ENCODE assay signal across 9 cellular contexts in the genomic region with DNA sequence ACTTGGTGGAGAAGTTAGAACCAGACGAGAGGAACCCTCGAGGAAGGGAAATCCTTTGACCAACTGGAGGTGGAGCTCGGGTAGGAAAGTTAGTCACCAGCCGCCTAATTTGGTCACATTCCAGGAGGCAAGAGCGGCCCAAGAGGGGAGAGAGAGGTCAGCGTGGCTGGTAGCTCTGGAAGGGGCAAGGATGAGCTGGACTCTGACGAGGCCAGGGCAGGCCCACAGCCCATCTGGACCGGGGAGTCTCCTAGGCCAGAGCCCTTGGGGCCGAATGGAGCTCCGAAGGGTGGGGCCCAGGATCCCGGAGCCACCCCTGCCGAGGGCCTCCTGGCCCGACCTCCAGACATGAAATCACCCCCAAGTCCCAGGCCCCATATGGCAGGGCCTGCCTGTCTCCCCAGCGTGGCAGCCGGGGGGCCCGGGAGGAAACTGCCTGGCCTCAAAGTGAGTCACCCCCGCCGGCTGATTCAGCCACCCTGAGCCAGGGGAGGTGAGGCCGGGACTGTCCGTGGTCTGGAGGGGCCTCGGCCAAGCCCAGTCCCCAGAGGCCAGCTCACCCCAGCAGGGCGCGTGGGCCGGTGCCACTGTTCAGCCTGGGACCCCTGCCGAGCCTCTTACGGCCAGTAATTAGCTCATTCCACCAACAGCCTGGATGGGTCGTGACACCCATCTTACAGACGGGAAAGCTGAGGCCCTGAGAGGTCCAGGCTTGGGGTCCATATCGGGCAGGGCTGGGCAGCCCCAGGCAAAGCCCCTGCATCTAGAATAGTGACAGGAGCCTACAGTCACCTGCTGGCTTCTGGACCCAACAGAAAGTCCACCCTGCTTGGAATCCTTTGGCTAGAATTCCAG. TPM values are rescaled to one million over a fixed set of nuclear protein-coding genes. Genes with fewer than 3 reads are reported as not detected.
DNase-seq lines count a peak whose midpoint lies in the region; ATAC-seq, FAIRE-seq and TF ChIP-seq lines count a peak whose summit lies in the region.
"Had no signal": no experiment of that assay in that cellular context is flagged by ENCODE, and none has a peak within 500 bp of the region (broad histone marks: within the 10 kb centered on the region; RNA-seq: fewer than 3 reads in every experiment).

No MANE protein-coding gene starts in this region.

- intact Hi-C loops in HCT116 (cut with micrococcal nuclease) = no loop called here
- intact Hi-C loops in K562 (cut with micrococcal nuclease) = no loop called here
- intact Hi-C loops in HepG2 (cut with micrococcal nuclease; ENCODE audit: unreplicated experiment) = no loop called here

- peaks cover 12% of the 10 kb centered on the region for H3K9me3 ChIP-seq in AG04450 (ENCODE audit: control insufficient read depth, insufficient read depth, low read length)
- H3K9me3 ChIP-seq in HCT116 (ENCODE audit: control insufficient read depth in 1 of 2, insufficient read depth in 1 of 2, low read depth in 1 of 2, low read length in 2 of 2) = no peaks in the 10 kb centered on the region
- H3K9me3 ChIP-seq in K562 (replicated peaks; ENCODE audit: control insufficient read depth, insufficient read depth, low read depth, low read length) = no peaks in the 10 kb centered on the region
- H3K9me3 ChIP-seq in HepG2 (ENCODE audit: low read length) = no peaks in the 10 kb centered on the region

- BruUV-seq in HCT116 (replicated peaks; lab: Mats Ljungman, UMichigan) = no TSS peak
- no TSS peak for BruUV-seq in K562 (replicated peaks; lab: Mats Ljungman, UMichigan)
- BruUV-seq in HepG2 (replicated peaks; lab: Mats Ljungman, UMichigan) = no TSS peak

- H3K36me3 ChIP-seq in HCT116 (ENCODE audit: control insufficient read depth in 1 of 2, insufficient read depth in 2 of 2, low read length in 2 of 2) (no peaks in the 10 kb centered on the region), K562 (ENCODE audit: control insufficient read depth, insufficient read depth, low read length) (no peaks in the 10 kb centered on the region), HepG2 (replicated peaks in 1 of 2; ENCODE audit: control insufficient read depth in 1 of 2, insufficient read depth in 2 of 2, low read length in 2 of 2) (no peaks in the 10 kb centered on the region)

- no peak overlapping the region for H3K4me3 ChIP-seq in AG04450 (ENCODE audit: low read depth, low read length)
- H3K4me3 ChIP-seq in HCT116 (replicated peaks in 1 of 2; ENCODE audit: low read depth in 1 of 2, low read length in 2 of 2) = peak overlapping the region in 1 of 2 experiments; percentile 21; a peak in 2 of 4 replicates
- no peak overlapping the region for H3K4me3 ChIP-seq in K562
- H3K4me3 ChIP-seq in HepG2 (replicated peaks in 1 of 3; ENCODE audit: insufficient read depth in 1 of 3, low read depth in 2 of 3, low read length in 3 of 3) = peak overlapping the region in 1 of 3 experiments; percentile 9; a peak in 1 of 6 replicates

- WGBS in K562 (ENCODE audit: insufficient coverage, low coverage, missing lambda C conversion rate) = 37% methylated on average over 23 of the region's 29 CpGs
- WGBS in HepG2 (ENCODE audit: low lambda C conversion rate) = 2% methylated on average over 6 of the region's 29 CpGs

- FAIRE-seq in K562 (lab: Jason Lieb, UNC) (no peak), HepG2 (lab: Jason Lieb, UNC) (no peak)

- ATAC-seq in HCT116 = no peak
- ATAC-seq in K562 = peak; percentile 41
- ATAC-seq in HepG2 = peak; percentile 7; the same call in 2 of the 3 replicates
- no peak for ATAC-seq in GM19455 (IDR thresholded peaks at IDR 0.05; ENCODE audit: unreplicated experiment)

- H3K27ac ChIP-seq in AG04450 (ENCODE audit: low read depth, low read length) (peak overlapping the region; percentile 80), HCT116 (ENCODE audit: low read depth, low read length) (peak overlapping the region; percentile 30), K562 (ENCODE audit: extremely low read depth, low read depth, low read length) (no peak overlapping the region), HepG2 (ENCODE audit: extremely low read length, insufficient read depth, low read length) (no peak overlapping the region)

- TF ChIP-seq POLR2A in HCT116 (IDR thresholded peaks at IDR 0.05; ENCODE audit: borderline replicate concordance, extremely low read depth, insufficient read depth, insufficient read length) (no peak), K562 (conservative IDR thresholded peaks at IDR 0.05) (no peak), HepG2 (IDR thresholded peaks at IDR 0.05; ENCODE audit: insufficient read depth in 1 of 2, low read depth in 2 of 2, low read length in 2 of 2) (no peak)

- peak overlapping the region; percentile 45 for H3K9ac ChIP-seq in HCT116 (ENCODE audit: low read length)
- peak overlapping the region; percentile 10 to 52; a peak in 3 of 4 replicates for H3K9ac ChIP-seq in K562 (ENCODE audit: insufficient read depth in 1 of 2, low read depth in 2 of 2, low read length in 2 of 2)
- peak overlapping the region; percentile 47 for H3K9ac ChIP-seq in HepG2 (ENCODE audit: insufficient read depth, low read depth, low read length)

- H3K27me3 ChIP-seq in AG04450 (ENCODE audit: control insufficient read depth, insufficient read depth, low read length) = no peaks in the 10 kb centered on the region
- no peaks in the 10 kb centered on the region for H3K27me3 ChIP-seq in HCT116 (ENCODE audit: insufficient read depth, low read length)
- H3K27me3 ChIP-seq in K562 (ENCODE audit: control insufficient read depth in 2 of 2, insufficient read depth in 2 of 2, low read length in 2 of 2) = no peaks in the 10 kb centered on the region
- no peaks in the 10 kb centered on the region; a peak in 1 of 5 replicates for H3K27me3 ChIP-seq in HepG2 (ENCODE audit: control insufficient read depth in 1 of 2, insufficient read depth in 2 of 2, low read length in 2 of 2)

- no peak for TF ChIP-seq EP300 in K562 (IDR thresholded peaks at IDR 0.05; ENCODE audit: low read length)
- no peak for TF ChIP-seq EP300 in HepG2 (IDR thresholded peaks at IDR 0.05; ENCODE audit: low read depth in 2 of 2, low read length in 2 of 2)
- TF ChIP-seq EP300 in HepG2 (CRISPR knock-in tag; IDR thresholded peaks at IDR 0.05; ENCODE audit: borderline replicate concordance) = no peak

- TF ChIP-seq RAD21 in HCT116 (IDR thresholded peaks at IDR 0.05; ENCODE audit: low read depth) (no peak), K562 (CRISPR knock-in tag; conservative IDR thresholded peaks at IDR 0.05 in 1 of 2, IDR thresholded peaks at IDR 0.05 in 1 of 2) (no peak), HepG2 (CRISPR knock-in tag; IDR thresholded peaks at IDR 0.05) (no peak)

- no peak overlapping the region for H2AFZ ChIP-seq in HCT116 (ENCODE audit: low read depth, low read length, poor library complexity, severe bottlenecking)
- H2AFZ ChIP-seq in K562 (ENCODE audit: low read depth, low read length) = peak overlapping the region; percentile 43
- no peak overlapping the region for H2AFZ ChIP-seq in HepG2 (ENCODE audit: low read length)

- TF ChIP-seq CTCF in AG04450 (IDR thresholded peaks at IDR 0.05; ENCODE audit: low read depth, low read length) = no peak
- TF ChIP-seq CTCF in HCT116 (IDR thresholded peaks at IDR 0.05 in 2 of 3, conservative IDR thresholded peaks at IDR 0.05 in 1 of 3; ENCODE audit: borderline replicate concordance in 1 of 3, insufficient read depth in 1 of 3, low read depth in 2 of 3, low read length in 2 of 3) = no peak
- no peak for TF ChIP-seq CTCF in K562 (IDR thresholded peaks at IDR 0.05 in 2 of 3, conservative IDR thresholded peaks at IDR 0.05 in 1 of 3; ENCODE audit: insufficient read depth in 2 of 3, low read depth in 1 of 3, low read length in 3 of 3)
- no peak for TF ChIP-seq CTCF in HepG2 (CRISPR knock-in tag; IDR thresholded peaks at IDR 0.05)

- peak overlapping the region; percentile 77 for H3K4me2 ChIP-seq in HCT116 (ENCODE audit: low read length)
- no peak overlapping the region for H3K4me2 ChIP-seq in K562 (ENCODE audit: insufficient read depth, low read length)
- peak overlapping the region; percentile 55 for H3K4me2 ChIP-seq in HepG2 (ENCODE audit: low read depth, low read length)

- RAD21 ChIA-PET in HCT116 (lab: Charles Lee; ENCODE audit: low non-redundant PET in 1 of 2, low total read pairs in 2 of 2, uncharacterized antibody in 2 of 2, unreplicated experiment in 2 of 2) = no interaction called here

- CTCF ChIA-PET in AG04450 (lab: Charles Lee) = interaction anchor here (1.5 kb wide), 1 partner anchor 210 kb away, joined by 4 read pairs; no protein-coding TSS in a partner anchor
- CTCF ChIA-PET in HCT116 (lab: Charles Lee) = no interaction called here
- CTCF ChIA-PET in K562 (lab: Yijun Ruan, JAX; ENCODE audit: low intra/inter-chr PET ratio) = no interaction called here
- CTCF ChIA-PET in HepG2 (lab: Yijun Ruan, JAX; ENCODE audit: low intra/inter-chr PET ratio, low total read pairs) = no interaction called here

- POLR2A ChIA-PET in AG04450 (lab: Yijun Ruan, JAX) (interaction anchor here (0.6 to 1.2 kb wide), 3 partner anchors 71 to 125 kb away, joined by 3 to 5 read pairs (median 5); no protein-coding TSS in a partner anchor), HCT116 (lab: Charles Lee) (no interaction called here), K562 (lab: Yijun Ruan, JAX) (interaction anchor here (0.6 to 0.8 kb wide), 2 partner anchors 10 to 45 kb away, joined by 3 to 4 read pairs; no protein-coding TSS in a partner anchor), HepG2 (lab: Yijun Ruan, JAX) (interaction anchor here (1.3 to 1.9 kb wide), 2 partner anchors 10 to 170 kb away, joined by 9 to 12 read pairs; no protein-coding TSS in a partner anchor)

- H3K79me2 ChIP-seq in HCT116 (ENCODE audit: insufficient read depth, low read length) (no peaks in the 10 kb centered on the region), K562 (ENCODE audit: control insufficient read depth, insufficient read depth, low read length) (no peaks in the 10 kb centered on the region), HepG2 (ENCODE audit: insufficient read depth, low read length) (no peaks in the 10 kb centered on the region)

- H3K9me1 ChIP-seq in K562 (ENCODE audit: control insufficient read depth, insufficient read depth, low read length) = no peaks in the 10 kb centered on the region

- H3K4me1 ChIP-seq in HCT116 (ENCODE audit: control insufficient read depth in 1 of 2, insufficient read depth in 2 of 2, low read length in 2 of 2) = peaks cover 30 to 52% of the 10 kb centered on the region in 2 experiments
- peaks cover 5 to 49% of the 10 kb centered on the region in 2 experiments; a peak in 4 of 5 replicates for H3K4me1 ChIP-seq in K562 (replicated peaks in 1 of 2; ENCODE audit: control insufficient read depth in 2 of 2, insufficient read depth in 2 of 2, low read length in 2 of 2)
- H3K4me1 ChIP-seq in HepG2 (ENCODE audit: insufficient read depth, low read length) = peaks cover 49% of the 10 kb centered on the region

- H4K20me1 ChIP-seq in HCT116 (ENCODE audit: insufficient read depth) = no peaks in the 10 kb centered on the region
- no peaks in the 10 kb centered on the region for H4K20me1 ChIP-seq in K562 (replicated peaks; ENCODE audit: control insufficient read depth, insufficient read depth, low read length)
- no peaks in the 10 kb centered on the region for H4K20me1 ChIP-seq in HepG2 (ENCODE audit: insufficient read depth, low read length)

- DNase-seq in AG04450 (ENCODE audit: low read depth, low spot score) (peak; percentile 30), HCT116 (ENCODE audit: low read depth, low spot score) (no peak), K562 (ENCODE audit: extremely low read depth in 1 of 4, low spot score in 3 of 4) (peak in 2 of 4 experiments; percentile 40 to 42), HepG2 (ENCODE audit: low spot score) (peak; percentile 37), NCI-H1048 (lab: John Stamatoyannopoulos, UW) (no peak), HuH-7 (ENCODE audit: low spot score) (no peak), amygdala (lab: John Stamatoyannopoulos, UW) (no peak)
- DNase-seq: effector CD4-positive, alpha-beta T cell had no signal

- H3K9me2 ChIP-seq in HCT116 (ENCODE audit: insufficient read depth) = no peaks in the 10 kb centered on the region

- in situ Hi-C loops in K562 (cut with MboI) (no loop called here), HepG2 (cut with HindIII; ENCODE audit: extremely low pct_ligation_motif_present, low pct_unique_long_range_greater_than_20kb) (no loop called here)

RNA-seq across cellular contexts. Expression of a gene that starts 23.5 kb away (rescaled TPM):
- 2.0 and 2.2 TPM in 2 replicates for polyA plus RNA-seq in AG04450 (2011; rRNA removed)
- polyA minus RNA-seq in AG04450 (2011; rRNA and poly(A)+ RNA removed) = 5.3 and 6.3 TPM in 2 replicates
- 44.7 TPM for total RNA-seq in HCT116 (2021; ENCODE audit: unreplicated experiment)
- polyA plus RNA-seq in HCT116 (2012) = 48.1 and 74.9 TPM in 2 replicates
- total RNA-seq in K562 (2011; cell fraction: chromatin; rRNA removed; ENCODE audit: low replicate concordance) = 21.5 and 51.6 TPM in 2 replicates
- total RNA-seq in K562 (2011; cell fraction: nucleolus; rRNA removed) = 36.1 and 57.4 TPM in 2 replicates
- 30.2 and 38.4 TPM in 2 replicates for total RNA-seq in K562 (2011; cell fraction: nucleoplasm; rRNA removed)
- 8.1 and 10.0 TPM in 2 replicates for total RNA-seq in K562 (2014; rRNA removed)
- 3.6 and 5.0 TPM in 2 replicates for total RNA-seq in K562 (2014; rRNA removed; fragmentation: Illumina TruSeq; extraction: Trizol)
- total RNA-seq in K562 (2015; rRNA removed; fragmentation: Illumina TruSeq; extraction: Trizol) = 4.6 and 6.1 TPM in 2 replicates
- 9.8 and 10.2 TPM in 2 replicates for total RNA-seq in K562 (2021)
- polyA plus RNA-seq in K562 (2011; rRNA removed) = 7.9 TPM in 2 replicates
- 5.2 and 10.8 TPM in 2 replicates for polyA plus RNA-seq in K562 (2011; cell fraction: cytosol; rRNA removed)
- polyA plus RNA-seq in K562 (2011; cell fraction: nucleus; rRNA removed) = 13.3 and 32.6 TPM in 2 replicates
- 6.4 and 9.1 TPM in 2 replicates for polyA plus RNA-seq in K562 (2012)
- polyA plus RNA-seq in K562 (2014; fragmentation: Illumina TruSeq; extraction: Trizol) = 2.5 and 4.7 TPM in 2 replicates
- 1 to 10 TPM; 3.9 to 9.5 TPM for polyA plus RNA-seq in K562 (2014; fragmentation: Nextera tagmentation; extraction: Ambion mirVana)
- polyA plus RNA-seq in K562 (2014; rRNA removed) = 2.6 and 3.6 TPM in 2 replicates
- 24.4 and 37.5 TPM in 2 replicates for polyA minus RNA-seq in K562 (2011; rRNA and poly(A)+ RNA removed)
- polyA minus RNA-seq in K562 (2011; cell fraction: cytosol; rRNA and poly(A)+ RNA removed) = 34.5 and 45.2 TPM in 2 replicates
- polyA minus RNA-seq in K562 (2011; cell fraction: nucleus; rRNA and poly(A)+ RNA removed) = 11.0 and 13.5 TPM in 2 replicates
- total RNA-seq in HepG2 (2016; rRNA removed; fragmentation: Illumina TruSeq; extraction: Trizol) = 0.80 and 1.5 TPM in 2 replicates
- total RNA-seq in HepG2 (2016; cell fraction: cytosol; rRNA removed; fragmentation: Illumina TruSeq; extraction: Trizol; ENCODE audit: low read depth) = 1.1 and 1.6 TPM in 2 replicates
- total RNA-seq in HepG2 (2016; cell fraction: insoluble cytoplasmic fraction; rRNA removed; fragmentation: Illumina TruSeq; extraction: Trizol) = 1.0 and 1.8 TPM in 2 replicates
- total RNA-seq in HepG2 (2016; cell fraction: membrane; rRNA removed; fragmentation: Illumina TruSeq; extraction: Trizol) = 2.6 and 3.0 TPM in 2 replicates
- total RNA-seq in HepG2 (2016; cell fraction: nucleus; rRNA removed; fragmentation: Illumina TruSeq; extraction: Trizol) = 1.3 and 1.4 TPM in 2 replicates
- polyA plus RNA-seq in HepG2 (2011; rRNA removed) = 2.4 and 3.4 TPM in 2 replicates
- 1.2 and 2.1 TPM in 2 replicates for polyA plus RNA-seq in HepG2 (2011; cell fraction: cytosol; rRNA removed)
- polyA plus RNA-seq in HepG2 (2011; cell fraction: nucleus; rRNA removed) = 2.9 and 5.0 TPM in 2 replicates
- 1.2 and 1.3 TPM in 2 replicates for polyA plus RNA-seq in HepG2 (2012)
- polyA plus RNA-seq in HepG2 (2016; cell fraction: cytosol; fragmentation: Illumina TruSeq; extraction: Trizol; ENCODE audit: low read depth) = 0.57 and 0.60 TPM in 2 replicates
- 0.93 and 1.1 TPM in 2 replicates for polyA plus RNA-seq in HepG2 (2016; cell fraction: insoluble cytoplasmic fraction; fragmentation: Illumina TruSeq; extraction: Trizol; ENCODE audit: low read depth)
- 1.1 TPM in 2 replicates for polyA plus RNA-seq in HepG2 (2016; cell fraction: membrane; fragmentation: Illumina TruSeq; extraction: Trizol; ENCODE audit: low read depth)
- polyA plus RNA-seq in HepG2 (2016; cell fraction: nucleus; fragmentation: Illumina TruSeq; extraction: Trizol; ENCODE audit: insufficient read depth, low read depth) = 1.9 TPM in 2 replicates
- 14.6 and 20.5 TPM in 2 replicates for polyA minus RNA-seq in HepG2 (2011; rRNA and poly(A)+ RNA removed; ENCODE audit: low replicate concordance)
- polyA minus RNA-seq in HepG2 (2011; cell fraction: cytosol; rRNA and poly(A)+ RNA removed) = 4.8 and 15.5 TPM in 2 replicates
- polyA minus RNA-seq in HepG2 (2011; cell fraction: nucleus; rRNA and poly(A)+ RNA removed) = 2.3 and 2.4 TPM in 2 replicates

Comparison
In these comparisons a context has a peak if more than half of its experiments do, and no peak if none do; other contexts are left out.
1. DNase-seq: peak in AG04450 (single experiment) and HepG2 (single experiment); none in HCT116 (single experiment), NCI-H1048 (single experiment), HuH-7 (single experiment) and amygdala (0 of 56).
2. H3K27ac ChIP-seq: peak in AG04450 (single experiment) and HCT116 (single experiment); none in K562 (single experiment) and HepG2 (single experiment).
3. ATAC-seq: peak in K562 (single experiment) and HepG2 (single experiment); none in HCT116 (single experiment) and GM19455 (single experiment).
4. Peak in every context shown above with its lines, with median percentiles within 50 percentile points of each other: H3K9ac ChIP-seq.